ENCODE assay signal across 1 cellular context in genomic region chr7:6520163-6520981, GRCh38.
TF ChIP-seq lines count a peak whose summit lies in the region.

No MANE protein-coding gene starts in this region.

TF ChIP-seq in K562, 482 proteins besides CTCF, POLR2A, EP300 and RAD21:
- TF ChIP-seq MBD2 (IDR thresholded peaks at IDR 0.05; ENCODE audit: borderline replicate concordance, low read depth) (no peak), ZNF311 (CRISPR knock-in tag; IDR thresholded peaks at IDR 0.05) (no peak), USF1 (CRISPR knock-in tag; IDR thresholded peaks at IDR 0.05) (peak; percentile 63), BRD9 (IDR thresholded peaks at IDR 0.05; ENCODE audit: low read depth, partially characterized antibody) (no peak), CHAMP1 (IDR thresholded peaks at IDR 0.05) (no peak), TOE1 (IDR thresholded peaks at IDR 0.05; ENCODE audit: borderline replicate concordance) (peak; percentile 89), TOE1 (CRISPR knock-in tag; IDR thresholded peaks at IDR 0.05; ENCODE audit: borderline replicate concordance, low read depth) (no peak), REST (CRISPR knock-in tag; IDR thresholded peaks at IDR 0.05; ENCODE audit: low read depth) (no peak), USF2 (CRISPR knock-in tag; IDR thresholded peaks at IDR 0.05) (peak; percentile 55), ZNF263 (CRISPR knock-in tag; IDR thresholded peaks at IDR 0.05; ENCODE audit: borderline replicate concordance) (peak; percentile 74), RAD51 (IDR thresholded peaks at IDR 0.05; ENCODE audit: borderline replicate concordance, low read depth) (peak; percentile 90), TFE3 (CRISPR knock-in tag; IDR thresholded peaks at IDR 0.05) (peak; percentile 92), CBFA2T2 (conservative IDR thresholded peaks at IDR 0.05) (peak; percentile 66), HINFP (tag; conservative IDR thresholded peaks at IDR 0.05; ENCODE audit: low read depth) (no peak)
